Comparison of ENCODE assay signal across 28 cellular contexts in genomic region chr10:24983946-24984345, GRCh38. TPM values are rescaled to one million over a fixed set of nuclear protein-coding genes. Genes with fewer than 3 reads are reported as not detected.
DNase-seq lines count a peak whose midpoint lies in the region; FAIRE-seq and TF ChIP-seq lines count a peak whose summit lies in the region.
"Had no signal": no experiment of that assay in that cellular context is flagged by ENCODE, and none has a peak within 500 bp of the region (broad histone marks: within the 10 kb centered on the region; RNA-seq: fewer than 3 reads in every experiment).

No MANE protein-coding gene starts in this region.

- TF ChIP-seq CTCF in AG10803 (conservative IDR thresholded peaks at IDR 0.05; ENCODE audit: low read length) (no peak), astrocyte (IDR thresholded peaks at IDR 0.05; ENCODE audit: insufficient read depth, low read depth, low read length) (no peak), fibroblast of the aortic adventitia (IDR thresholded peaks at IDR 0.05; ENCODE audit: insufficient read depth, low read length) (no peak), GM10266 (IDR thresholded peaks at IDR 0.05; ENCODE audit: control insufficient read depth, insufficient read depth, low read depth, missing control alignments) (no peak)

- H3K9me3 ChIP-seq in astrocyte (ENCODE audit: insufficient read depth, low read depth, low read length): no peaks in the 10 kb centered on the region
- H3K9me3 ChIP-seq: Caco-2, HAP-1, SK-N-SH had no signal

- peaks cover 6% of the 10 kb centered on the region for H3K27me3 Mint-ChIP-seq in astrocyte (ENCODE audit: low read depth, unreplicated experiment)

- DNase-seq in AG10803 (ENCODE audit: low read depth) (peak; percentile 46), GM03348 (ENCODE audit: low spot score) (peak; percentile 29), astrocyte (ENCODE audit: low read depth) (no peak), fibroblast of the aortic adventitia (ENCODE audit: low read depth) (peak; percentile 20), NCI-H446 (lab: John Stamatoyannopoulos, UW) (no peak), DMS153 treated with DMSO at 0.1 percent for 48 hours (lab: John Stamatoyannopoulos, UW; ENCODE audit: unreplicated experiment) (no peak), GM10266 (ENCODE audit: extremely low spot score) (no peak)
- DNase-seq in activated CD8-positive, alpha-beta memory T cell treated with anti-CD3 and anti-CD28 coated beads for 24 hours: no peak
- DNase-seq: C1 segment of cervical spinal cord; Caco-2; CD8-positive, alpha-beta T cell; DMS79; GOT3; KBM-7; MV-4-11; NCI-H1105; NCI-H1436 treated with DMSO at 0.1 percent for 48 hours; NCI-H187 treated with DMSO at 0.1 percent for 48 hours; NCI-H2107; NCI-H524 treated with DMSO at 0.1 percent for 48 hours; NCI-H82; NK-92 treated with Interleukin-12 subunit alpha and Interleukin-12 subunit beta, amount 100 ng/mL, for 24 hours; PC-3; SK-N-SH had no signal

- no peak overlapping the region for H2AFZ ChIP-seq in astrocyte (ENCODE audit: low read depth, low read length)

- no peak overlapping the region for H3K27ac ChIP-seq in astrocyte (ENCODE audit: low read depth, low read length)

- H3K79me2 ChIP-seq in astrocyte (ENCODE audit: insufficient read depth, low read length): no peaks in the 10 kb centered on the region

- FAIRE-seq in astrocyte (lab: Jason Lieb, UNC): peak; percentile 17

- no peaks in the 10 kb centered on the region for H3K27me3 ChIP-seq in astrocyte (ENCODE audit: insufficient read depth, low read length)

- no peaks in the 10 kb centered on the region for H3K4me1 ChIP-seq in astrocyte (ENCODE audit: insufficient read depth, low read length)

- peaks cover 2% of the 10 kb centered on the region for H3K4me1 Mint-ChIP-seq in astrocyte (ENCODE audit: low read depth, unreplicated experiment)

- H3K4me2 ChIP-seq in astrocyte (ENCODE audit: low read length): no peak overlapping the region
- H3K4me2 ChIP-seq: SK-N-SH had no signal

- no peaks in the 10 kb centered on the region for H4K20me1 ChIP-seq in astrocyte (ENCODE audit: insufficient read depth, low read length)

- peaks cover 3% of the 10 kb centered on the region for H3K9me3 Mint-ChIP-seq in astrocyte (ENCODE audit: unreplicated experiment)
- H3K9me3 Mint-ChIP-seq: CD8-positive, alpha-beta T cell had no signal

- no peak overlapping the region for H3K27ac Mint-ChIP-seq in astrocyte (ENCODE audit: unreplicated experiment)
- H3K27ac Mint-ChIP-seq: CD8-positive, alpha-beta T cell had no signal

- H3K36me3 ChIP-seq in astrocyte (ENCODE audit: insufficient read depth, low read length): no peaks in the 10 kb centered on the region
- H3K36me3 ChIP-seq: HAP-1 had no signal

- no peak overlapping the region for H3K4me3 Mint-ChIP-seq in astrocyte (ENCODE audit: unreplicated experiment)
- H3K4me3 Mint-ChIP-seq: CD8-positive, alpha-beta T cell had no signal

- no peaks in the 10 kb centered on the region for H3K36me3 Mint-ChIP-seq in astrocyte (ENCODE audit: low read depth, unreplicated experiment)
- H3K36me3 Mint-ChIP-seq: CD8-positive, alpha-beta T cell had no signal

- no peak overlapping the region for H3K9ac ChIP-seq in astrocyte (ENCODE audit: low read length)
- H3K9ac ChIP-seq: SK-N-SH had no signal

- H3K4me3 ChIP-seq in AG10803 (ENCODE audit: low read length) (no peak overlapping the region), astrocyte (ENCODE audit: insufficient read depth, low read depth, low read length) (no peak overlapping the region), fibroblast of the aortic adventitia (ENCODE audit: low read depth, low read length) (no peak overlapping the region)
- H3K4me3 ChIP-seq: HAP-1 had no signal

RNA-seq across cellular contexts. Expression of gene PRTFDC1, which starts 31.5 kb away (rescaled TPM):
- total RNA-seq in astrocyte (9.1 and 10.6 TPM in 2 replicates), fibroblast of the aortic adventitia (ENCODE audit: low replicate concordance) (34.4 and 39.6 TPM in 2 replicates)
- total RNA-seq: MCF 10A had no signal

RNA-seq across cellular contexts. Expression of gene ENKUR, which starts 32.0 kb away (rescaled TPM):
- total RNA-seq in astrocyte: 0.22 and 0.34 TPM in 2 replicates
- total RNA-seq in fibroblast of the aortic adventitia (ENCODE audit: low replicate concordance): 0.09 TPM in 1 of 2 replicates, not detected in the other
- total RNA-seq: A172; CD8-positive, alpha-beta T cell; LHCN-M2; PC-3 had no signal

RNA-seq across cellular contexts. Expression of gene THNSL1, which starts 32.5 kb away (rescaled TPM):
- 2.7 and 3.1 TPM in 2 replicates for total RNA-seq in astrocyte
- total RNA-seq in fibroblast of the aortic adventitia (ENCODE audit: low replicate concordance): 4.1 and 6.0 TPM in 2 replicates

Comparison
In these comparisons a context has a peak if more than half of its experiments do, and no peak if none do; other contexts are left out.
1. DNase-seq: peak in AG10803 (single experiment), GM03348 (single experiment) and fibroblast of the aortic adventitia (single experiment); none in astrocyte (single experiment), activated CD8-positive, alpha-beta memory T cell treated with anti-CD3 and anti-CD28 coated beads for 24 hours (single experiment), NCI-H446 (0 of 2), DMS153 treated with DMSO at 0.1 percent for 48 hours (single experiment) and GM10266 (single experiment).